In the genomic region with DNA sequence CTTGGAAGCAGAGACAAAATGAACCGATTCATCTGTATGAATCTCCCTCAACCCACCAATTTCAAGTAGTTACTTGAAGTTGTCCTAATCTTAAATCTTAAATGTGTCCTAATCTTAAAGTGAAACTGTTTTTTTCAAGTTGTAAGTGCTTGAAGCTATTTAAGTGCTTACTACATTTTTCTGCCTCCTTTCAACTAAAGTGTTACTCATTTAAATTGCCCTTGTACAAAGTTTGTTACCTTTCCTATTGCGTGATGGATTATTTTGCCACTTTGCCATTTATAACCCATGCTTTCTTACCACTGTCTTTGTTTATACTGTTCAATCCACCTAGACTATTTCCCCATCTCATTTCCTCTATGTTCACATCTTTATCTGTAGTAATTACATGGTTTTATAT, we compare ENCODE assay signal across 2 cellular contexts.
TF ChIP-seq lines count a peak whose summit lies in the region.

No MANE protein-coding gene starts in this region.

TF ChIP-seq in SK-N-SH, 30 proteins besides CTCF, POLR2A, EP300 and RAD21 (continued from another document):
- no peak for TF ChIP-seq TEAD4 (IDR thresholded peaks at IDR 0.05; ENCODE audit: borderline replicate concordance, insufficient read depth)
- no peak for TF ChIP-seq ZBTB33 (IDR thresholded peaks at IDR 0.05; ENCODE audit: borderline replicate concordance, low read depth)
- TF ChIP-seq, protein P1, sequence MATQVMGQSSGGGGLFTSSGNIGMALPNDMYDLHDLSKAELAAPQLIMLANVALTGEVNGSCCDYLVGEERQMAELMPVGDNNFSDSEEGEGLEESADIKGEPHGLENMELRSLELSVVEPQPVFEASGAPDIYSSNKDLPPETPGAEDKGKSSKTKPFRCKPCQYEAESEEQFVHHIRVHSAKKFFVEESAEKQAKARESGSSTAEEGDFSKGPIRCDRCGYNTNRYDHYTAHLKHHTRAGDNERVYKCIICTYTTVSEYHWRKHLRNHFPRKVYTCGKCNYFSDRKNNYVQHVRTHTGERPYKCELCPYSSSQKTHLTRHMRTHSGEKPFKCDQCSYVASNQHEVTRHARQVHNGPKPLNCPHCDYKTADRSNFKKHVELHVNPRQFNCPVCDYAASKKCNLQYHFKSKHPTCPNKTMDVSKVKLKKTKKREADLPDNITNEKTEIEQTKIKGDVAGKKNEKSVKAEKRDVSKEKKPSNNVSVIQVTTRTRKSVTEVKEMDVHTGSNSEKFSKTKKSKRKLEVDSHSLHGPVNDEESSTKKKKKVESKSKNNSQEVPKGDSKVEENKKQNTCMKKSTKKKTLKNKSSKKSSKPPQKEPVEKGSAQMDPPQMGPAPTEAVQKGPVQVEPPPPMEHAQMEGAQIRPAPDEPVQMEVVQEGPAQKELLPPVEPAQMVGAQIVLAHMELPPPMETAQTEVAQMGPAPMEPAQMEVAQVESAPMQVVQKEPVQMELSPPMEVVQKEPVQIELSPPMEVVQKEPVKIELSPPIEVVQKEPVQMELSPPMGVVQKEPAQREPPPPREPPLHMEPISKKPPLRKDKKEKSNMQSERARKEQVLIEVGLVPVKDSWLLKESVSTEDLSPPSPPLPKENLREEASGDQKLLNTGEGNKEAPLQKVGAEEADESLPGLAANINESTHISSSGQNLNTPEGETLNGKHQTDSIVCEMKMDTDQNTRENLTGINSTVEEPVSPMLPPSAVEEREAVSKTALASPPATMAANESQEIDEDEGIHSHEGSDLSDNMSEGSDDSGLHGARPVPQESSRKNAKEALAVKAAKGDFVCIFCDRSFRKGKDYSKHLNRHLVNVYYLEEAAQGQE (IDR thresholded peaks at IDR 0.05; ENCODE audit: low read depth, low read length), result no peak
- TF ChIP-seq ELF1 (IDR thresholded peaks at IDR 0.05), result no peak
- TF ChIP-seq USF1 (IDR thresholded peaks at IDR 0.05; ENCODE audit: borderline replicate concordance, low read depth), result no peak
TF ChIP-seq in SK-N-SH: peak in this region for 0.

TF ChIP-seq in SK-N-SH treated with all-trans-retinoic acid at 6 μM for 48 hours, 23 proteins besides CTCF, POLR2A, EP300 and RAD21 (continued from another document):
- TF ChIP-seq, protein P2, sequence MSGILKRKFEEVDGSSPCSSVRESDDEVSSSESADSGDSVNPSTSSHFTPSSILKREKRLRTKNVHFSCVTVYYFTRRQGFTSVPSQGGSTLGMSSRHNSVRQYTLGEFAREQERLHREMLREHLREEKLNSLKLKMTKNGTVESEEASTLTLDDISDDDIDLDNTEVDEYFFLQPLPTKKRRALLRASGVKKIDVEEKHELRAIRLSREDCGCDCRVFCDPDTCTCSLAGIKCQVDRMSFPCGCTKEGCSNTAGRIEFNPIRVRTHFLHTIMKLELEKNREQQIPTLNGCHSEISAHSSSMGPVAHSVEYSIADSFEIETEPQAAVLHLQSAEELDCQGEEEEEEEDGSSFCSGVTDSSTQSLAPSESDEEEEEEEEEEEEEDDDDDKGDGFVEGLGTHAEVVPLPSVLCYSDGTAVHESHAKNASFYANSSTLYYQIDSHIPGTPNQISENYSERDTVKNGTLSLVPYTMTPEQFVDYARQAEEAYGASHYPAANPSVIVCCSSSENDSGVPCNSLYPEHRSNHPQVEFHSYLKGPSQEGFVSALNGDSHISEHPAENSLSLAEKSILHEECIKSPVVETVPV (CRISPR knock-in tag; IDR thresholded peaks at IDR 0.05), result no peak
- TF ChIP-seq ARNTL (CRISPR knock-in tag; IDR thresholded peaks at IDR 0.05; ENCODE audit: borderline replicate concordance, low read depth) (no peak), CREB5 (CRISPR knock-in tag; IDR thresholded peaks at IDR 0.05; ENCODE audit: low read depth) (no peak), RARB (CRISPR knock-in tag; IDR thresholded peaks at IDR 0.05) (no peak), GLIS3 (CRISPR knock-in tag; IDR thresholded peaks at IDR 0.05) (no peak), ZC3H10 (CRISPR knock-in tag; IDR thresholded peaks at IDR 0.05) (no peak)
